7 cellular contexts compared by ENCODE assay signal in genomic region chr12:113186033-113186365, GRCh38. TPM values are rescaled to one million over a fixed set of nuclear protein-coding genes. Genes with fewer than 3 reads are reported as not detected.
A peak's percentile ranks its signal among the peaks of the same experiment; 100 is the strongest.
DNase-seq lines count a peak whose midpoint lies in the region; ATAC-seq, FAIRE-seq and TF ChIP-seq lines count a peak whose summit lies in the region.
"Had no signal": no experiment of that assay in that cellular context is flagged by ENCODE, and none has a peak within 500 bp of the region (broad histone marks: within the 10 kb centered on the region; RNA-seq: fewer than 3 reads in every experiment).

No MANE protein-coding gene starts in this region.

- peaks cover 0 to 10% (median 0%) of the 10 kb centered on the region in 4 donors for H3K36me3 ChIP-seq in right lobe of liver

- intact Hi-C loops in right lobe of liver (cut with DNase I), result no loop called here

- H3K4me1 ChIP-seq in right lobe of liver, result peaks cover 0 to 35% (median 8%) of the 10 kb centered on the region in 4 donors

- no peaks in the 10 kb centered on the region for H3K27me3 ChIP-seq in right lobe of liver

- TF ChIP-seq CTCF in VCaP (conservative IDR thresholded peaks at IDR 0.05) (no peak), right lobe of liver (IDR thresholded peaks at IDR 0.05) (no peak)

- DNase-seq in right lobe of liver (no peak), frontal cortex (ENCODE audit: low spot score in 2 of 2) (no peak)
- DNase-seq in activated CD4-positive, CD25-positive, alpha-beta regulatory T cell (lab: John Stamatoyannopoulos, UW), result no peak
- no peak for DNase-seq in stimulated activated CD4-positive, alpha-beta T cell treated with anti-CD3 and anti-CD28 coated beads, Interleukin-4, amount 100 ng/mL, for 24 hours

- peak; percentile 3 for ATAC-seq in HG03280 (IDR thresholded peaks at IDR 0.05; ENCODE audit: unreplicated experiment)
- peak; percentile 1 to 4 (median 1) for ATAC-seq in right lobe of liver

- no peak for FAIRE-seq in frontal cortex (lab: Jason Lieb, UNC)
- FAIRE-seq: endometrium had no signal

- no peaks in the 10 kb centered on the region for H3K9me3 ChIP-seq in right lobe of liver

- TF ChIP-seq POLR2A in right lobe of liver (IDR thresholded peaks at IDR 0.05), result no peak

- 3% methylated on average over 5 of the region's 11 CpGs for WGBS in right lobe of liver (ENCODE audit: insufficient coverage, low coverage, low lambda C conversion rate, missing lambda C conversion rate)

- peak overlapping the region; percentile 91 to 98 (median 97) for H3K4me3 ChIP-seq in right lobe of liver

- H3K27ac ChIP-seq in VCaP (peak overlapping the region; percentile 97), right lobe of liver (peak overlapping the region; percentile 93 to 98 (median 97))

RNA-seq across cellular contexts. Expression of gene RITA1, which starts 0.5 kb away (rescaled TPM):
- total RNA-seq in right lobe of liver (10 to 100 TPM; 11.1 to 33.0 (median 22.3) TPM), frontal cortex (10.2 TPM)

RNA-seq across cellular contexts. Expression of gene DDX54, which starts 0.7 kb away (rescaled TPM):
- total RNA-seq in right lobe of liver (10 to 100 TPM; 22.8 to 43.8 (median 31.1) TPM), frontal cortex (11.0 TPM)

RNA-seq across cellular contexts. Expression of gene TPCN1, which starts 35.3 kb away (rescaled TPM):
- total RNA-seq in right lobe of liver, result 10 to 100 TPM; 18.0 to 34.6 (median 28.3) TPM
- 2.4 TPM for total RNA-seq in frontal cortex

RNA-seq across cellular contexts. Expression of gene CFAP73, which starts 36.5 kb away (rescaled TPM):
- under 1 TPM in 1 of 6 experiments, not detected in 5; 0.15 TPM for total RNA-seq in right lobe of liver
- not detected for total RNA-seq in frontal cortex

RNA-seq across cellular contexts. Expression of gene RASAL1, which starts 50.4 kb away (rescaled TPM):
- total RNA-seq in right lobe of liver (under 1 TPM in 4 of 6 experiments, not detected in 2; 0.10 to 0.24 (median 0.15) TPM), frontal cortex (4.9 TPM)
